Comparison of ENCODE assay signal across 23 cellular contexts in genomic region chr5:39414429-39414828, GRCh38. TPM values are rescaled to one million over a fixed set of nuclear protein-coding genes. Genes with fewer than 3 reads are reported as not detected.
DNase-seq lines count a peak whose midpoint lies in the region; TF ChIP-seq lines count a peak whose summit lies in the region.
"Had no signal": no experiment of that assay in that cellular context is flagged by ENCODE, and none has a peak within 500 bp of the region (broad histone marks: within the 10 kb centered on the region; RNA-seq: fewer than 3 reads in every experiment).

No MANE protein-coding gene starts in this region.

- H3K36me3 ChIP-seq in adipocyte (ENCODE audit: control insufficient read depth, insufficient read depth, low read length, severe bottlenecking) (peaks cover 60% of the 10 kb centered on the region), subcutaneous abdominal adipose tissue (ENCODE audit: control insufficient read depth in 5 of 5, insufficient read depth in 5 of 5, low read length in 5 of 5) (peaks cover 0 to 29% (median 15%) of the 10 kb centered on the region in 5 donors)

- H3K4me1 ChIP-seq in adipocyte (ENCODE audit: control insufficient read depth, insufficient read depth, low read length) (peaks cover 96% of the 10 kb centered on the region), subcutaneous abdominal adipose tissue (ENCODE audit: control insufficient read depth in 5 of 5, insufficient read depth in 5 of 5, low read length in 5 of 5) (peaks cover 3 to 76% (median 73%) of the 10 kb centered on the region in 5 donors)

- peak; percentile 3 for DNase-seq in DMS 273 (lab: John Stamatoyannopoulos, UW; ENCODE audit: unreplicated experiment)
- DNase-seq in DMS 273 treated with DMSO at 0.1 percent for 48 hours (lab: John Stamatoyannopoulos, UW), result no peak
- no peak for DNase-seq in adipocyte (ENCODE audit: low read depth)
- peak; percentile 1 for DNase-seq in fibroblast of the aortic adventitia (ENCODE audit: low read depth)
- no peak for DNase-seq in DMS114 treated with DMSO at 0.1 percent for 48 hours (lab: John Stamatoyannopoulos, UW; ENCODE audit: unreplicated experiment)
- DNase-seq in NCI-H2029 treated with DMSO at 0.1 percent for 48 hours (lab: John Stamatoyannopoulos, UW), result no peak
- DNase-seq in activated gamma-delta T cell (lab: John Stamatoyannopoulos, UW), result no peak
- DNase-seq: Calu3; CD8-positive, alpha-beta T cell; DMS53; DND-41; EL; H7; HFFc6 had no signal

- no peak overlapping the region for H3K4me3 ChIP-seq in adipocyte (ENCODE audit: low read length)
- H3K4me3 ChIP-seq in fibroblast of the aortic adventitia (ENCODE audit: low read depth, low read length), result no peak overlapping the region
- H3K4me3 ChIP-seq in subcutaneous abdominal adipose tissue (ENCODE audit: low read depth in 1 of 5, low read length in 5 of 5), result no peak overlapping the region
- H3K4me3 ChIP-seq: A549; BLaER1 treated with 17β-estradiol and CSF1 and Interleukin-3, amounts not matched to agents 10 nM and 100 nM; GM12878; GM23338 had no signal

- no peak for TF ChIP-seq CTCF in fibroblast of the aortic adventitia (IDR thresholded peaks at IDR 0.05; ENCODE audit: insufficient read depth, low read length)

- H3K27me3 ChIP-seq in adipocyte (replicated peaks; ENCODE audit: control insufficient read depth, insufficient read depth, low read length) (no peaks in the 10 kb centered on the region), subcutaneous abdominal adipose tissue (ENCODE audit: control insufficient read depth in 5 of 5, insufficient read depth in 4 of 5, low read length in 5 of 5) (no peaks in the 10 kb centered on the region)
- H3K27me3 ChIP-seq: BLaER1 treated with 17β-estradiol and CSF1 and Interleukin-3, amounts not matched to agents 10 nM and 100 nM had no signal

- H3K9ac ChIP-seq in adipocyte (ENCODE audit: low read length) (peak overlapping the region; percentile 11), subcutaneous abdominal adipose tissue (ENCODE audit: low read length in 5 of 5) (no peak overlapping the region)
- H3K9ac ChIP-seq: KMS-11 had no signal

- H3K27ac ChIP-seq in subcutaneous abdominal adipose tissue (ENCODE audit: low read depth, low read length), result peak overlapping the region; percentile 17
- H3K27ac ChIP-seq: 22Rv1; A549; BLaER1 treated with 17β-estradiol and CSF1 and Interleukin-3, amounts not matched to agents 10 nM and 100 nM; KMS-11 had no signal

- H3K9me3 ChIP-seq in adipocyte (ENCODE audit: control insufficient read depth, low read length) (no peaks in the 10 kb centered on the region), subcutaneous abdominal adipose tissue (ENCODE audit: control insufficient read depth in 5 of 5, low read length in 5 of 5) (no peaks in the 10 kb centered on the region)
- H3K9me3 ChIP-seq: A549; BLaER1 treated with 17β-estradiol and CSF1 and Interleukin-3, amounts not matched to agents 10 nM and 100 nM had no signal

RNA-seq across cellular contexts. Expression of gene DAB2, which starts 10.4 kb away (rescaled TPM):
- 217 and 1,070 TPM in 2 replicates for total RNA-seq in fibroblast of the aortic adventitia (ENCODE audit: low replicate concordance)
- total RNA-seq: CD8-positive, alpha-beta T cell; G401 had no signal

RNA-seq across cellular contexts. Expression of gene C9, which starts 50.1 kb away (rescaled TPM):
- not detected in 2 replicates for total RNA-seq in fibroblast of the aortic adventitia (ENCODE audit: low replicate concordance)
- total RNA-seq: B cell; Calu3; CD8-positive, alpha-beta T cell; G401; GM23338; H7 had no signal

Comparison
In these comparisons a context has a peak if more than half of its experiments do, and no peak if none do; other contexts are left out.
1. DNase-seq: peak in DMS 273 (single experiment) and fibroblast of the aortic adventitia (single experiment); none in DMS 273 treated with DMSO at 0.1 percent for 48 hours (single experiment), adipocyte (single experiment), DMS114 treated with DMSO at 0.1 percent for 48 hours (single experiment), NCI-H2029 treated with DMSO at 0.1 percent for 48 hours (single experiment) and activated gamma-delta T cell (single experiment).